18 cellular contexts compared by ENCODE assay signal in genomic region chr10:129741978-129742741, GRCh38.
DNase-seq lines count a peak whose midpoint lies in the region; ATAC-seq and TF ChIP-seq lines count a peak whose summit lies in the region.
"Had no signal": no experiment of that assay in that cellular context is flagged by ENCODE, and none has a peak within 500 bp of the region (broad histone marks: within the 10 kb centered on the region; RNA-seq: fewer than 3 reads in every experiment).

No MANE protein-coding gene starts in this region.

- H3K9me3 Mint-ChIP-seq in WTC11 (peaks cover 21% of the 10 kb centered on the region), type B pancreatic cell (no peaks in the 10 kb centered on the region), nephron progenitor cell (peaks cover 26% of the 10 kb centered on the region)

- no peak overlapping the region for H3K4me3 ChIP-seq in WERI-Rb-1 (ENCODE audit: low read depth, low read length)
- H3K4me3 ChIP-seq: A549 had no signal

- H3K27me3 Mint-ChIP-seq in WTC11 (ENCODE audit: low read depth) (no peaks in the 10 kb centered on the region; the same call in 1 of the 2 replicates), type B pancreatic cell (no peaks in the 10 kb centered on the region), nephron progenitor cell (ENCODE audit: low read depth, poor library complexity) (peaks cover 4% of the 10 kb centered on the region)

- no peak overlapping the region for H3K27ac Mint-ChIP-seq in WTC11
- no peak overlapping the region for H3K27ac Mint-ChIP-seq in type B pancreatic cell
- H3K27ac Mint-ChIP-seq in nephron progenitor cell, result no peak overlapping the region

- H3K4me3 Mint-ChIP-seq in WTC11 (no peak overlapping the region), type B pancreatic cell (no peak overlapping the region), nephron progenitor cell (no peak overlapping the region)
- H3K4me3 Mint-ChIP-seq: CD14-positive monocyte had no signal

- peak; percentile 50 for DNase-seq in activated effector memory CD4-positive, alpha-beta T cell treated with anti-CD3 and anti-CD28 coated beads, Interleukin-2, amount 50 U/mL, for 16 hours
- no peak for DNase-seq in activated effector memory CD4-positive, alpha-beta T cell treated with Interleukin-2 at 50 U/mL for 16 hours
- peak; percentile 1 for DNase-seq in WTC11 (ENCODE audit: low spot score)
- peak; percentile 79 for DNase-seq in mesenteric fat pad (ENCODE audit: low spot score)
- peak; percentile 48 for DNase-seq in type B pancreatic cell (ENCODE audit: extremely low spot score, unreplicated experiment)
- no peak for DNase-seq in nephron progenitor cell
- DNase-seq in WERI-Rb-1, result no peak
- DNase-seq: COR-L47, DMS53, IMR-90, Kasumi-1, NCI-H1930, NCI-H2171, NCI-H510A, NCI-H82 had no signal

- ATAC-seq in WTC11, result no peak
- ATAC-seq: A549, Panc1 had no signal

- 0 out of 2 replicates have a peak, but pooled peaks cover 2% of the 10 kb centered on the region for H3K4me1 Mint-ChIP-seq in WTC11
- H3K4me1 Mint-ChIP-seq in type B pancreatic cell (ENCODE audit: unreplicated experiment), result no peaks in the 10 kb centered on the region
- peaks cover 6% of the 10 kb centered on the region for H3K4me1 Mint-ChIP-seq in nephron progenitor cell

- CTCF ChIA-PET in WTC11 (lab: Charles Lee), result no interaction called here

- TF ChIP-seq CTCF in WTC11 (IDR thresholded peaks at IDR 0.05) (no peak), type B pancreatic cell (conservative IDR thresholded peaks at IDR 0.05) (no peak), nephron progenitor cell (IDR thresholded peaks at IDR 0.05) (no peak), WERI-Rb-1 (IDR thresholded peaks at IDR 0.05; ENCODE audit: low read depth, low read length) (no peak)

- POLR2A ChIA-PET in WTC11 (lab: Charles Lee), result no interaction called here

- H3K36me3 ChIP-seq in WERI-Rb-1, result no peaks in the 10 kb centered on the region

- no peaks in the 10 kb centered on the region for H3K9me3 ChIP-seq in WERI-Rb-1 (ENCODE audit: severe bottlenecking)
- H3K9me3 ChIP-seq: A549 had no signal

- no peak overlapping the region for H3K27ac ChIP-seq in WERI-Rb-1
- H3K27ac ChIP-seq: A549 had no signal

- H3K27me3 ChIP-seq in WERI-Rb-1 (ENCODE audit: insufficient read depth, low read depth, severe bottlenecking), result no peaks in the 10 kb centered on the region

- H3K36me3 Mint-ChIP-seq in WTC11, result peaks cover 18% of the 10 kb centered on the region
- peaks cover 7% of the 10 kb centered on the region for H3K36me3 Mint-ChIP-seq in type B pancreatic cell
- peaks cover 13% of the 10 kb centered on the region for H3K36me3 Mint-ChIP-seq in nephron progenitor cell (ENCODE audit: low read depth)
- H3K36me3 Mint-ChIP-seq: CD14-positive monocyte had no signal

TF ChIP-seq in WTC11, 78 proteins besides CTCF, POLR2A, EP300 and RAD21:
- TF ChIP-seq HMGA2 (CRISPR knock-in tag; IDR thresholded peaks at IDR 0.05), result no peak
- no peak for TF ChIP-seq ZNF425 (CRISPR knock-in tag; conservative IDR thresholded peaks at IDR 0.05)
- no peak for TF ChIP-seq MAX (CRISPR knock-in tag; IDR thresholded peaks at IDR 0.05)
- TF ChIP-seq PREB (CRISPR knock-in tag; IDR thresholded peaks at IDR 0.05; ENCODE audit: borderline replicate concordance), result no peak
- no peak for TF ChIP-seq PRRX2 (CRISPR knock-in tag; IDR thresholded peaks at IDR 0.05)
- no peak for TF ChIP-seq PRDM15 (CRISPR knock-in tag; IDR thresholded peaks at IDR 0.05)
- TF ChIP-seq GTF2I (CRISPR knock-in tag; conservative IDR thresholded peaks at IDR 0.05), result no peak
- TF ChIP-seq SOX15 (CRISPR knock-in tag; IDR thresholded peaks at IDR 0.05), result no peak
- no peak for TF ChIP-seq E2F5 (CRISPR knock-in tag; IDR thresholded peaks at IDR 0.05)

Comparison
In these comparisons a context has a peak if more than half of its experiments do, and no peak if none do; other contexts are left out.
1. DNase-seq: peak in activated effector memory CD4-positive, alpha-beta T cell treated with anti-CD3 and anti-CD28 coated beads, Interleukin-2, amount 50 U/mL, for 16 hours (single experiment), WTC11 (single experiment), mesenteric fat pad (single experiment) and type B pancreatic cell (single experiment); none in activated effector memory CD4-positive, alpha-beta T cell treated with Interleukin-2 at 50 U/mL for 16 hours (single experiment), nephron progenitor cell (single experiment) and WERI-Rb-1 (single experiment).